Comparison of ENCODE assay signal across 8 cellular contexts in the genomic region with DNA sequence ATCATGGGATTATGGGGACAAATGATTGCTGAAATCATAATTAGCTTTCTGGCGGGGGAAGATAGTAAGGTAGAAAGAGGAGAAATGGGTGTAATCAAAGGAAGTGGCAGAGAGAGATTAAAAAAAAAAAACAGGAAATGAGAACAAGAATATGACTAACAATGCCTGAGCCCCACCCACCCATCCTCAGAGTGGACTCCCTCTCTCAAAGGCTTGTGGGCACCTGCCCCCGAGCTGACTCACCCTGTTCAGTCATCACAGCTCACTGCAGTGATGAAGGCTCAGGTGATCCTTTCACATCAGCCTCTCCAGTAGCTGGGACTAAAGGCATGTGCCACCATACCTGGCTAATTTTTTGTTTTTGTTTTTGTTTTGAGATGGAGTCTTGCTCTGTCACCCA. TPM values are rescaled to one million over a fixed set of nuclear protein-coding genes. Genes with fewer than 3 reads are reported as not detected.
DNase-seq lines count a peak whose midpoint lies in the region; ATAC-seq lines count a peak whose summit lies in the region.

No MANE protein-coding gene starts in this region.

- peak overlapping the region; percentile 92 to 94 (median 93) for H3K27ac Mint-ChIP-seq in CD4-positive, CD25-positive, alpha-beta regulatory T cell
- peak overlapping the region; percentile 87 for H3K27ac Mint-ChIP-seq in activated naive CD4-positive, alpha-beta T cell treated with anti-CD3 and anti-CD28 coated beads for 36 hours

- no peaks in the 10 kb centered on the region for H3K9me3 ChIP-seq in CD4-positive, CD25-positive, alpha-beta regulatory T cell (ENCODE audit: control insufficient read depth in 2 of 2, low read length in 2 of 2)
- H3K9me3 ChIP-seq in SJSA1 (replicated peaks) = no peaks in the 10 kb centered on the region
- H3K9me3 ChIP-seq in iPS DF 6.9 (ENCODE audit: control insufficient read depth, insufficient read depth, low read length) = no peaks in the 10 kb centered on the region; the same call in 1 of the 2 replicates

- H3K36me3 ChIP-seq in CD4-positive, CD25-positive, alpha-beta regulatory T cell (ENCODE audit: control insufficient read depth, insufficient read depth, low read length) = peaks cover under 1% of the 10 kb centered on the region
- 0 out of 2 replicates have a peak, but pooled peaks cover 5% of the 10 kb centered on the region for H3K36me3 ChIP-seq in SJSA1
- H3K36me3 ChIP-seq in iPS DF 6.9 (ENCODE audit: control insufficient read depth, insufficient read depth, low read length) = no peaks in the 10 kb centered on the region

- intact Hi-C loops in activated naive CD4-positive, alpha-beta T cell treated with anti-CD3 and anti-CD28 coated beads for 36 hours (cut with micrococcal nuclease) = loop anchor here (1.0 to 10.0 kb wide), 8 partner anchors 26 to 927 kb away; a partner anchor contains a TSS

- peak; percentile 87 to 98 (median 90) for DNase-seq in CD4-positive, CD25-positive, alpha-beta regulatory T cell
- DNase-seq in SJSA1 (ENCODE audit: low read depth in 1 of 2, low spot score in 2 of 2) = peak; percentile 57 to 83
- peak; percentile 97 for DNase-seq in activated naive CD4-positive, alpha-beta T cell treated with anti-CD3 and anti-CD28 coated beads for 36 hours
- peak; percentile 20 for DNase-seq in iPS DF 6.9 (ENCODE audit: low read depth, low spot score)
- DNase-seq in stimulated activated CD8-positive, alpha-beta memory T cell treated with anti-CD3 and anti-CD28 coated beads, Interleukin-15, amount 100 ng/mL, for 48 hours (ENCODE audit: low read depth in 2 of 2) = peak; percentile 87 to 89
- no peak for DNase-seq in ecto neural progenitor cell (ENCODE audit: low spot score)

- peak overlapping the region; percentile 83 for H3K27ac ChIP-seq in CD4-positive, CD25-positive, alpha-beta regulatory T cell (ENCODE audit: insufficient read depth, low read length, poor library complexity, severe bottlenecking)
- H3K27ac ChIP-seq in SJSA1 (no peak overlapping the region), iPS DF 6.9 (ENCODE audit: low read length) (no peak overlapping the region)

- H3K9me3 Mint-ChIP-seq in CD4-positive, CD25-positive, alpha-beta regulatory T cell = peaks cover 0 to 6% (median 2%) of the 10 kb centered on the region in 7 donors
- H3K9me3 Mint-ChIP-seq in activated naive CD4-positive, alpha-beta T cell treated with anti-CD3 and anti-CD28 coated beads for 36 hours = peaks cover 6% of the 10 kb centered on the region

- peak overlapping the region; percentile 67 to 78 (median 73) for H3K4me3 Mint-ChIP-seq in CD4-positive, CD25-positive, alpha-beta regulatory T cell
- H3K4me3 Mint-ChIP-seq in activated naive CD4-positive, alpha-beta T cell treated with anti-CD3 and anti-CD28 coated beads for 36 hours = peak overlapping the region; percentile 32

- peaks cover 35% of the 10 kb centered on the region for H3K36me3 Mint-ChIP-seq in CD4-positive, CD25-positive, alpha-beta regulatory T cell
- peaks cover 18% of the 10 kb centered on the region for H3K36me3 Mint-ChIP-seq in activated naive CD4-positive, alpha-beta T cell treated with anti-CD3 and anti-CD28 coated beads for 36 hours (ENCODE audit: low read depth)

- H3K27me3 ChIP-seq in CD4-positive, CD25-positive, alpha-beta regulatory T cell (ENCODE audit: control insufficient read depth, insufficient read depth, low read length) = no peaks in the 10 kb centered on the region
- no peaks in the 10 kb centered on the region for H3K27me3 ChIP-seq in SJSA1 (replicated peaks)
- no peaks in the 10 kb centered on the region for H3K27me3 ChIP-seq in iPS DF 6.9 (ENCODE audit: control insufficient read depth, insufficient read depth, low read length)

- H3K4me3 ChIP-seq in CD4-positive, CD25-positive, alpha-beta regulatory T cell (ENCODE audit: low read depth, low read length) = peak overlapping the region; percentile 59
- H3K4me3 ChIP-seq in SJSA1 (no peak overlapping the region), iPS DF 6.9 (ENCODE audit: low read length) (no peak overlapping the region)

- peaks cover 26 to 69% (median 39%) of the 10 kb centered on the region in 4 donors for H3K4me1 Mint-ChIP-seq in CD4-positive, CD25-positive, alpha-beta regulatory T cell
- peaks cover 57% of the 10 kb centered on the region for H3K4me1 Mint-ChIP-seq in activated naive CD4-positive, alpha-beta T cell treated with anti-CD3 and anti-CD28 coated beads for 36 hours (ENCODE audit: low read depth)

- WGBS in iPS DF 6.9 (ENCODE audit: insufficient coverage, insufficient read length) = no CpG with 5 or more reads among the region's 2 CpGs

- CTCF ChIA-PET in activated naive CD4-positive, alpha-beta T cell treated with anti-CD3 and anti-CD28 coated beads for 36 hours (lab: Charles Lee) = interaction anchor here (0.7 to 5.7 kb wide), 7 partner anchors 25 to 312 kb away, joined by 3 to 83 read pairs (median 3); a partner anchor contains a TSS

- peak; percentile 100 for ATAC-seq in CD4-positive, CD25-positive, alpha-beta regulatory T cell (ENCODE audit: low read depth in 2 of 2)
- ATAC-seq in GM19438 (IDR thresholded peaks at IDR 0.05; ENCODE audit: low read depth, unreplicated experiment) (peak; percentile 67), HG03442 (IDR thresholded peaks at IDR 0.05; ENCODE audit: unreplicated experiment) (peak; percentile 97)

- H3K4me1 ChIP-seq in CD4-positive, CD25-positive, alpha-beta regulatory T cell (ENCODE audit: control insufficient read depth, insufficient read depth, low read length, poor library complexity, severe bottlenecking) = peaks cover 18% of the 10 kb centered on the region
- peaks cover 32% of the 10 kb centered on the region for H3K4me1 ChIP-seq in SJSA1 (replicated peaks)
- H3K4me1 ChIP-seq in iPS DF 6.9 (ENCODE audit: control insufficient read depth, insufficient read depth, low read length) = peaks cover 2% of the 10 kb centered on the region

- H3K27me3 Mint-ChIP-seq in CD4-positive, CD25-positive, alpha-beta regulatory T cell = no peaks in the 10 kb centered on the region
- no peaks in the 10 kb centered on the region for H3K27me3 Mint-ChIP-seq in activated naive CD4-positive, alpha-beta T cell treated with anti-CD3 and anti-CD28 coated beads for 36 hours (ENCODE audit: low read depth)

RNA-seq across cellular contexts. Expression of a gene that starts 26.4 kb away (rescaled TPM):
- total RNA-seq in CD4-positive, CD25-positive, alpha-beta regulatory T cell = 5,591 TPM
- 1,000 to 10,000 TPM; 2,708 to 4,074 (median 3,846) TPM for polyA plus RNA-seq in CD4-positive, CD25-positive, alpha-beta regulatory T cell
- total RNA-seq in SJSA1 (2014; rRNA removed; shearing (Covaris generic)) = 1,541 and 1,642 TPM in 2 replicates
- total RNA-seq in activated naive CD4-positive, alpha-beta T cell treated with anti-CD3 and anti-CD28 coated beads for 36 hours = 1,000 to 10,000 TPM; 3,331 to 3,631 TPM

RNA-seq across cellular contexts. Expression of a gene that starts 50.8 kb away (rescaled TPM):
- total RNA-seq in CD4-positive, CD25-positive, alpha-beta regulatory T cell = 22.9 TPM
- 1 to 10 TPM in 3 of 4 donors, under 1 TPM in 1; 0.41 to 2.8 (median 1.6) TPM for polyA plus RNA-seq in CD4-positive, CD25-positive, alpha-beta regulatory T cell
- 6.7 and 10.2 TPM in 2 replicates for total RNA-seq in SJSA1 (2014; rRNA removed; shearing (Covaris generic))
- 10 to 100 TPM; 13.6 to 15.1 TPM for total RNA-seq in activated naive CD4-positive, alpha-beta T cell treated with anti-CD3 and anti-CD28 coated beads for 36 hours
